In genomic region chr11:28342704-28343103, GRCh38 we compare ENCODE assay signal across 1 cellular context.
TF ChIP-seq lines count a peak whose summit lies in the region.

No MANE protein-coding gene starts in this region.

TF ChIP-seq in IMR-90, 13 proteins besides CTCF, POLR2A, EP300 and RAD21 (continued from another document):
- TF ChIP-seq MAFK (IDR thresholded peaks at IDR 0.05; ENCODE audit: low read depth, low read length) (no peak), SMC3 (IDR thresholded peaks at IDR 0.05; ENCODE audit: low read depth, low read length) (no peak), CEBPB (IDR thresholded peaks at IDR 0.05; ENCODE audit: low read depth, low read length) (no peak), FOS (IDR thresholded peaks at IDR 0.05; ENCODE audit: low read depth, low read length) (no peak)
